Comparison of ENCODE assay signal across 16 cellular contexts in genomic region chr19:15701757-15702589, GRCh38. TPM values are rescaled to one million over a fixed set of nuclear protein-coding genes. Genes with fewer than 3 reads are reported as not detected.
A peak's percentile ranks its signal among the peaks of the same experiment; 100 is the strongest.
DNase-seq lines count a peak whose midpoint lies in the region; ATAC-seq and TF ChIP-seq lines count a peak whose summit lies in the region.
"Had no signal": no experiment of that assay in that cellular context is flagged by ENCODE, and none has a peak within 500 bp of the region (broad histone marks: within the 10 kb centered on the region; RNA-seq: fewer than 3 reads in every experiment).

No MANE protein-coding gene starts in this region.

- H3K4me3 ChIP-seq in esophagus squamous epithelium, result peak overlapping the region in 2 of 4 donors; percentile 2 to 37
- H3K4me3 ChIP-seq in transverse colon, result no peak overlapping the region
- H3K4me3 ChIP-seq: body of pancreas, dorsolateral prefrontal cortex had no signal

- H3K27me3 Mint-ChIP-seq in activated CD4-positive, alpha-beta T cell treated with anti-CD3 and anti-CD28 coated beads, Interleukin-2, amount 10 ng/mL, durations not matched to agents 24 days and 14 days, result peaks cover 9% of the 10 kb centered on the region

- intact Hi-C loops in activated CD4-positive, alpha-beta T cell treated with anti-CD3 and anti-CD28 coated beads, Interleukin-2, amount 10 ng/mL, durations not matched to agents 24 days and 14 days (cut with micrococcal nuclease), result no loop called here
- intact Hi-C loops in esophagus squamous epithelium (cut with DNase I) (no loop called here), transverse colon (cut with DNase I; ENCODE audit: low total_unique reads) (no loop called here)

- TF ChIP-seq CTCF in esophagus squamous epithelium (IDR thresholded peaks at IDR 0.05) (no peak), transverse colon (IDR thresholded peaks at IDR 0.05) (no peak)

- H3K9me3 Mint-ChIP-seq in activated CD4-positive, alpha-beta T cell treated with anti-CD3 and anti-CD28 coated beads, Interleukin-2, amount 10 ng/mL, durations not matched to agents 24 days and 14 days, result no peaks in the 10 kb centered on the region
- H3K9me3 Mint-ChIP-seq: activated naive CD4-positive, alpha-beta T cell treated with anti-CD3 and anti-CD28 coated beads, Interleukin-2, amount 10 ng/mL, durations not matched to agents 7 days and 5 days had no signal

- 17 to 35% methylated on average over 2 of the region's 5 CpGs for WGBS in esophagus squamous epithelium, 2 donors
- WGBS in transverse colon (ENCODE audit: low coverage in 1 of 2), 2 donors, result 10 to 33% methylated on average over 2 to 4 of the region's 5 CpGs

- no peak overlapping the region for H3K4me3 Mint-ChIP-seq in activated CD4-positive, alpha-beta T cell treated with anti-CD3 and anti-CD28 coated beads, Interleukin-2, amount 10 ng/mL, durations not matched to agents 24 days and 14 days
- H3K4me3 Mint-ChIP-seq: activated B cell treated with CpG ODN at 0.5 μM for 24 hours; activated naive CD4-positive, alpha-beta T cell treated with anti-CD3 and anti-CD28 coated beads, Interleukin-2, amount 10 ng/mL, durations not matched to agents 7 days and 5 days; T-cell had no signal

- H3K4me1 ChIP-seq in esophagus squamous epithelium, result peaks cover 17 to 34% (median 23%) of the 10 kb centered on the region in 3 donors
- peaks cover 12 to 24% (median 18%) of the 10 kb centered on the region in 4 donors for H3K4me1 ChIP-seq in transverse colon
- H3K4me1 ChIP-seq: body of pancreas had no signal

- in situ Hi-C loops in transverse colon (cut with MboI; ENCODE audit: low pct_ligation_motif_present in 1 of 4, low pct_unique_long_range_greater_than_20kb in 1 of 4, low sequenced_read_pairs in 3 of 4), result no loop called here

- DNase-seq in activated CD4-positive, alpha-beta T cell treated with anti-CD3 and anti-CD28 coated beads, Interleukin-2, amount 10 ng/mL, durations not matched to agents 24 days and 14 days, result peak; percentile 41
- no peak for DNase-seq in activated CD4-positive, alpha-beta T cell treated with anti-CD3 and anti-CD28 coated beads, Interleukin-2, amount 50 U/mL, for 1 hour
- DNase-seq in NCI-H2171 treated with DMSO at 0.1 percent for 48 hours (lab: John Stamatoyannopoulos, UW), result peak; percentile 64
- DNase-seq in esophagus squamous epithelium (lab: John Stamatoyannopoulos, UW), result no peak
- peak; percentile 55 for DNase-seq in transverse colon
- DNase-seq in HuH-7.5 (ENCODE audit: low spot score), result no peak
- DNase-seq: activated B cell treated with CpG ODN at 0.5 μM for 24 hours, naive B cell, NCI-H1048 had no signal

- no peaks in the 10 kb centered on the region for H3K36me3 Mint-ChIP-seq in activated CD4-positive, alpha-beta T cell treated with anti-CD3 and anti-CD28 coated beads, Interleukin-2, amount 10 ng/mL, durations not matched to agents 24 days and 14 days (ENCODE audit: low read depth)
- H3K36me3 Mint-ChIP-seq: activated naive CD4-positive, alpha-beta T cell treated with anti-CD3 and anti-CD28 coated beads, Interleukin-2, amount 10 ng/mL, durations not matched to agents 7 days and 5 days; naive B cell; T-cell had no signal

- TF ChIP-seq POLR2A in esophagus squamous epithelium (IDR thresholded peaks at IDR 0.05) (peak in 1 of 4 donors; percentile 26), transverse colon (IDR thresholded peaks at IDR 0.05) (no peak)

- H3K27ac ChIP-seq in esophagus squamous epithelium, result peak overlapping the region; percentile 78 to 84 (median 82)
- peak overlapping the region; percentile 74 to 84 (median 78) for H3K27ac ChIP-seq in transverse colon
- H3K27ac ChIP-seq: body of pancreas, dorsolateral prefrontal cortex had no signal

- peaks cover 0 to 35% (median 0%) of the 10 kb centered on the region in 3 donors for H3K36me3 ChIP-seq in esophagus squamous epithelium
- peaks cover 0 to 6% (median 0%) of the 10 kb centered on the region in 4 donors for H3K36me3 ChIP-seq in transverse colon

- no peak for TF ChIP-seq EP300 in transverse colon (IDR thresholded peaks at IDR 0.05; ENCODE audit: low read depth)

- H3K9me3 ChIP-seq in esophagus squamous epithelium, result no peaks in the 10 kb centered on the region
- H3K9me3 ChIP-seq in transverse colon, result no peaks in the 10 kb centered on the region
- H3K9me3 ChIP-seq: body of pancreas had no signal

- no peak overlapping the region for H3K27ac Mint-ChIP-seq in activated CD4-positive, alpha-beta T cell treated with anti-CD3 and anti-CD28 coated beads, Interleukin-2, amount 10 ng/mL, durations not matched to agents 24 days and 14 days
- H3K27ac Mint-ChIP-seq: activated B cell treated with CpG ODN at 0.5 μM for 24 hours; activated naive CD4-positive, alpha-beta T cell treated with anti-CD3 and anti-CD28 coated beads, Interleukin-2, amount 10 ng/mL, durations not matched to agents 7 days and 5 days; T-cell had no signal

- H3K27me3 ChIP-seq in esophagus squamous epithelium, result no peaks in the 10 kb centered on the region
- no peaks in the 10 kb centered on the region for H3K27me3 ChIP-seq in transverse colon
- H3K27me3 ChIP-seq: body of pancreas had no signal

- H3K4me1 Mint-ChIP-seq in activated CD4-positive, alpha-beta T cell treated with anti-CD3 and anti-CD28 coated beads, Interleukin-2, amount 10 ng/mL, durations not matched to agents 24 days and 14 days, result no peaks in the 10 kb centered on the region
- H3K4me1 Mint-ChIP-seq: activated B cell treated with CpG ODN at 0.5 μM for 24 hours; activated naive CD4-positive, alpha-beta T cell treated with anti-CD3 and anti-CD28 coated beads, Interleukin-2, amount 10 ng/mL, durations not matched to agents 7 days and 5 days; naive B cell; T-cell had no signal

- ATAC-seq in GM18519 (IDR thresholded peaks at IDR 0.05; ENCODE audit: low FRiP score, unreplicated experiment) (no peak), GM18873 (IDR thresholded peaks at IDR 0.05; ENCODE audit: low FRiP score, unreplicated experiment) (no peak)

RNA-seq across cellular contexts. Expression of gene OR10H2, which starts 25.9 kb away (rescaled TPM):
- not detected in 2 replicates for total RNA-seq in activated CD4-positive, alpha-beta T cell treated with anti-CD3 and anti-CD28 coated beads, Interleukin-2, amount 10 ng/mL, durations not matched to agents 24 days and 14 days
- total RNA-seq in esophagus squamous epithelium (not detected), transverse colon (under 1 TPM in 1 of 4 donors, not detected in 3; 0.64 TPM)
- total RNA-seq: activated B cell treated with CpG ODN at 0.5 μM for 24 hours, body of pancreas, posterior vena cava, T-cell had no signal

RNA-seq across cellular contexts. Expression of gene CYP4F12, which starts 29.1 kb away (rescaled TPM):
- total RNA-seq in activated CD4-positive, alpha-beta T cell treated with anti-CD3 and anti-CD28 coated beads, Interleukin-2, amount 10 ng/mL, durations not matched to agents 24 days and 14 days, result not detected in 2 replicates
- total RNA-seq in esophagus squamous epithelium, result 10 to 100 TPM; 34.5 to 79.3 (median 61.0) TPM
- total RNA-seq in transverse colon, result 100 to 1,000 TPM; 229 to 406 (median 273) TPM
- total RNA-seq: activated B cell treated with CpG ODN at 0.5 μM for 24 hours had no signal

RNA-seq across cellular contexts. Expression of gene OR10H3, which starts 35.8 kb away (rescaled TPM):
- total RNA-seq in activated CD4-positive, alpha-beta T cell treated with anti-CD3 and anti-CD28 coated beads, Interleukin-2, amount 10 ng/mL, durations not matched to agents 24 days and 14 days, result not detected in 2 replicates
- not detected for total RNA-seq in esophagus squamous epithelium
- total RNA-seq in transverse colon, result not detected
- total RNA-seq: activated B cell treated with CpG ODN at 0.5 μM for 24 hours, body of pancreas, dorsolateral prefrontal cortex, posterior vena cava, T-cell had no signal

Comparison
In these comparisons a context has a peak if more than half of its experiments do, and no peak if none do; other contexts are left out.
1. DNase-seq: peak in activated CD4-positive, alpha-beta T cell treated with anti-CD3 and anti-CD28 coated beads, Interleukin-2, amount 10 ng/mL, durations not matched to agents 24 days and 14 days (single experiment), NCI-H2171 treated with DMSO at 0.1 percent for 48 hours (single experiment) and transverse colon (single experiment); none in activated CD4-positive, alpha-beta T cell treated with anti-CD3 and anti-CD28 coated beads, Interleukin-2, amount 50 U/mL, for 1 hour (single experiment), esophagus squamous epithelium (single experiment) and HuH-7.5 (single experiment).
2. RNA of gene CYP4F12, which starts 29.1 kb away (total RNA-seq): 229 to 406 TPM in transverse colon and 34.5 to 79.3 TPM in esophagus squamous epithelium; not detected in activated CD4-positive, alpha-beta T cell treated with anti-CD3 and anti-CD28 coated beads, Interleukin-2, amount 10 ng/mL, durations not matched to agents 24 days and 14 days; every median in the first group is over 10 times any median in the second.